12 cellular contexts compared by ENCODE assay signal in genomic region chr15:95247068-95247984, GRCh38.
DNase-seq lines count a peak whose midpoint lies in the region; ATAC-seq and TF ChIP-seq lines count a peak whose summit lies in the region.
"Had no signal": no experiment of that assay in that cellular context is flagged by ENCODE, and none has a peak within 500 bp of the region (broad histone marks: within the 10 kb centered on the region; RNA-seq: fewer than 3 reads in every experiment).

No MANE protein-coding gene starts in this region.

- no peaks in the 10 kb centered on the region for H4K20me1 ChIP-seq in GM23248 (ENCODE audit: insufficient read depth)
- H4K20me1 ChIP-seq in smooth muscle cell (ENCODE audit: low read depth), result no peaks in the 10 kb centered on the region

- no peak for TF ChIP-seq CTCF in RWPE2 (IDR thresholded peaks at IDR 0.05; ENCODE audit: poor library complexity, severe bottlenecking)
- TF ChIP-seq CTCF in fibroblast of pulmonary artery (IDR thresholded peaks at IDR 0.05; ENCODE audit: low read length, missing control alignments), result no peak
- TF ChIP-seq CTCF in smooth muscle cell (IDR thresholded peaks at IDR 0.05; ENCODE audit: borderline replicate concordance, insufficient read depth, poor library complexity, severe bottlenecking), result no peak

- H3K79me2 ChIP-seq in GM23248 (ENCODE audit: insufficient read depth) (no peaks in the 10 kb centered on the region), smooth muscle cell (ENCODE audit: low read depth) (no peaks in the 10 kb centered on the region)

- H3K36me3 ChIP-seq in GM23248 (ENCODE audit: low read depth), result no peaks in the 10 kb centered on the region
- no peaks in the 10 kb centered on the region for H3K36me3 ChIP-seq in RWPE2 (ENCODE audit: low read depth)
- no peaks in the 10 kb centered on the region for H3K36me3 ChIP-seq in smooth muscle cell (ENCODE audit: low read depth)
- no peaks in the 10 kb centered on the region for H3K36me3 ChIP-seq in H7 (replicated peaks; ENCODE audit: control insufficient read depth, insufficient read depth, low read length)

- H3K9ac ChIP-seq in GM23248 (no peak overlapping the region), smooth muscle cell (ENCODE audit: low read depth) (no peak overlapping the region)

- H3K9me2 ChIP-seq in GM23248 (ENCODE audit: insufficient read depth), result no peaks in the 10 kb centered on the region

- peak overlapping the region; percentile 62 for H3K27ac ChIP-seq in GM23248
- H3K27ac ChIP-seq in RWPE2 (ENCODE audit: poor library complexity, severe bottlenecking), result peak overlapping the region; percentile 77
- peak overlapping the region; percentile 65 for H3K27ac ChIP-seq in smooth muscle cell (ENCODE audit: low read depth)

- H2AFZ ChIP-seq in GM23248 (peak overlapping the region; percentile 47; the same call in 1 of the 2 replicates), smooth muscle cell (ENCODE audit: low read depth) (no peak overlapping the region)

- DNase-seq in GM23248 (peak; percentile 97), RWPE2 (ENCODE audit: low spot score) (peak; percentile 98), fibroblast of pulmonary artery (ENCODE audit: low read depth) (peak; percentile 95), smooth muscle cell (lab: John Stamatoyannopoulos, UW; ENCODE audit: unreplicated experiment) (no peak), NCI-H187 (lab: John Stamatoyannopoulos, UW) (no peak), H7 (no peak)
- DNase-seq: NCI-H2029, small intestine had no signal

- ATAC-seq in RWPE2 (ENCODE audit: low read depth) (peak; percentile 99), GM18502 (IDR thresholded peaks at IDR 0.05; ENCODE audit: poor library complexity, unreplicated experiment) (no peak), HG03135 (IDR thresholded peaks at IDR 0.05; ENCODE audit: unreplicated experiment) (no peak)
- ATAC-seq: left lobe of liver; stimulated activated memory B cell treated with anti-CD40 and anti-IgM and Interleukin-4, amounts not matched to agents 10 μg/mL and 1 μg/mL and 100 μg/mL, for 72 hours had no signal

- H3K9me3 ChIP-seq in GM23248 (ENCODE audit: low read depth), result no peaks in the 10 kb centered on the region
- no peaks in the 10 kb centered on the region for H3K9me3 ChIP-seq in RWPE2 (ENCODE audit: severe bottlenecking)
- no peaks in the 10 kb centered on the region for H3K9me3 ChIP-seq in smooth muscle cell (replicated peaks; ENCODE audit: low read depth)

- H3K4me2 ChIP-seq in GM23248 (ENCODE audit: unreplicated experiment), result peak overlapping the region; percentile 63
- peak overlapping the region; percentile 53 for H3K4me2 ChIP-seq in smooth muscle cell

- H3F3A ChIP-seq in GM23248 (ENCODE audit: insufficient read depth) (peaks cover 14% of the 10 kb centered on the region), smooth muscle cell (ENCODE audit: low read depth) (no peaks in the 10 kb centered on the region)

- in situ Hi-C loops in GM23248 (cut with MboI), result no loop called here

- peaks cover 15% of the 10 kb centered on the region for H3K4me1 ChIP-seq in GM23248 (ENCODE audit: insufficient read depth)
- peaks cover 17% of the 10 kb centered on the region for H3K4me1 ChIP-seq in RWPE2 (ENCODE audit: insufficient read depth, poor library complexity, severe bottlenecking)
- peaks cover 2% of the 10 kb centered on the region for H3K4me1 ChIP-seq in smooth muscle cell (ENCODE audit: low read depth)

- peak overlapping the region; percentile 49 for H3K4me3 ChIP-seq in GM23248
- H3K4me3 ChIP-seq in RWPE2 (ENCODE audit: severe bottlenecking), result no peak overlapping the region
- H3K4me3 ChIP-seq in fibroblast of pulmonary artery (replicated peaks; ENCODE audit: low read depth, low read length), result no peak overlapping the region
- no peak overlapping the region for H3K4me3 ChIP-seq in smooth muscle cell
- no peak overlapping the region for H3K4me3 ChIP-seq in H7 (ENCODE audit: insufficient read depth, low read depth, low read length)

- H3K27me3 ChIP-seq in GM23248 (replicated peaks; ENCODE audit: insufficient read depth) (no peaks in the 10 kb centered on the region), RWPE2 (ENCODE audit: insufficient read depth, poor library complexity, severe bottlenecking) (no peaks in the 10 kb centered on the region), smooth muscle cell (ENCODE audit: low read depth) (no peaks in the 10 kb centered on the region), H7 (ENCODE audit: control insufficient read depth, insufficient read depth, low read length) (no peaks in the 10 kb centered on the region)

- WGBS in GM23248 (ENCODE audit: low coverage in 1 of 2, low lambda C conversion rate in 2 of 2, missing lambda C conversion rate in 2 of 2), 2 experiments, result 28 to 29% methylated on average over 12 of the region's 12 CpGs
- 61% methylated on average over 12 of the region's 12 CpGs for WGBS in smooth muscle cell (ENCODE audit: low lambda C conversion rate)

Comparison
In these comparisons a context has a peak if more than half of its experiments do, and no peak if none do; other contexts are left out.
1. DNase-seq: peak in GM23248 (single experiment), RWPE2 (single experiment) and fibroblast of pulmonary artery (single experiment); none in smooth muscle cell (single experiment), NCI-H187 (0 of 2) and H7 (single experiment).
2. Peak in every context shown above with its lines, with median percentiles within 50 percentile points of each other: H3K27ac ChIP-seq.